9 cellular contexts compared by ENCODE assay signal in genomic region chr6:154410619-154411044, GRCh38. TPM values are rescaled to one million over a fixed set of nuclear protein-coding genes. Genes with fewer than 3 reads are reported as not detected.
DNase-seq lines count a peak whose midpoint lies in the region; ATAC-seq and TF ChIP-seq lines count a peak whose summit lies in the region.
"Had no signal": no experiment of that assay in that cellular context is flagged by ENCODE, and none has a peak within 500 bp of the region (broad histone marks: within the 10 kb centered on the region; RNA-seq: fewer than 3 reads in every experiment).

No MANE protein-coding gene starts in this region.

- ATAC-seq in gastroesophageal sphincter (peak; percentile 93), GM18858 (IDR thresholded peaks at IDR 0.05; ENCODE audit: unreplicated experiment) (no peak), HG03025 (IDR thresholded peaks at IDR 0.05; ENCODE audit: low FRiP score, unreplicated experiment) (no peak)

- no peaks in the 10 kb centered on the region for H3K9me3 Mint-ChIP-seq in HFFc6

- H3K27me3 Mint-ChIP-seq in HFFc6 (ENCODE audit: insufficient read depth), result 0 out of 2 replicates have a peak, but pooled peaks cover 2% of the 10 kb centered on the region

- peak overlapping the region; percentile 94 for H3K27ac Mint-ChIP-seq in HFFc6
- H3K27ac Mint-ChIP-seq: memory B cell had no signal

- H3K27me3 ChIP-seq in gastroesophageal sphincter, result no peaks in the 10 kb centered on the region

- H3K4me1 Mint-ChIP-seq in HFFc6 (ENCODE audit: low read depth), result peaks cover 70% of the 10 kb centered on the region

- H3K27ac ChIP-seq in gastroesophageal sphincter, result peak overlapping the region; percentile 85 to 92 (median 88)

- H3K36me3 ChIP-seq in gastroesophageal sphincter, result peaks cover 0 to 36% of the 10 kb centered on the region in 2 donors

- DNase-seq in DMS53 (lab: John Stamatoyannopoulos, UW) (peak; percentile 73), HFFc6 (peak; percentile 98), T1000 (lab: John Stamatoyannopoulos, UW) (peak; percentile 43), putamen (ENCODE audit: low spot score) (peak; percentile 42), NAMALWA (ENCODE audit: low spot score) (no peak)

- H3K4me1 ChIP-seq in gastroesophageal sphincter, result peaks cover 7 to 45% (median 29%) of the 10 kb centered on the region in 3 donors

- no peak for TF ChIP-seq CTCF in HFFc6 (IDR thresholded peaks at IDR 0.05)
- no peak for TF ChIP-seq CTCF in gastroesophageal sphincter (IDR thresholded peaks at IDR 0.05)

- peaks cover 33% of the 10 kb centered on the region for H3K36me3 Mint-ChIP-seq in HFFc6 (ENCODE audit: low read depth)
- H3K36me3 Mint-ChIP-seq: memory B cell had no signal

- H3K4me3 Mint-ChIP-seq in HFFc6, result peak overlapping the region; percentile 76
- H3K4me3 Mint-ChIP-seq: memory B cell had no signal

- TF ChIP-seq POLR2A in gastroesophageal sphincter (IDR thresholded peaks at IDR 0.05), result no peak

- no peaks in the 10 kb centered on the region for H3K9me3 ChIP-seq in gastroesophageal sphincter

- no peak overlapping the region for H3K4me3 ChIP-seq in gastroesophageal sphincter

- 13 to 14% methylated on average over 3 to 6 of the region's 7 CpGs for WGBS in gastroesophageal sphincter (ENCODE audit: low coverage in 1 of 2), 2 donors

- no peak for TF ChIP-seq EP300 in gastroesophageal sphincter (IDR thresholded peaks at IDR 0.05)

RNA-seq across cellular contexts. Expression of gene IPCEF1, which starts 54.0 kb away (rescaled TPM):
- total RNA-seq in HFFc6 (2021; fragmentation: NEBNext Ultra II Directional; extraction: Animal tissue kit (Norgen Biotek cat#: 25700)), result under 1 TPM in 1 of 6 experiments, not detected in 5; 0.31 TPM
- total RNA-seq in gastroesophageal sphincter, result 1 to 10 TPM in 3 of 4 donors, under 1 TPM in 1; 0.27 to 7.3 (median 1.2) TPM
